ENCODE assay signal across 20 cellular contexts in genomic region chrX:66863721-66864120, GRCh38.
DNase-seq lines count a peak whose midpoint lies in the region; ATAC-seq, FAIRE-seq and TF ChIP-seq lines count a peak whose summit lies in the region.
"Had no signal": no experiment of that assay in that cellular context is flagged by ENCODE, and none has a peak within 500 bp of the region (broad histone marks: within the 10 kb centered on the region; RNA-seq: fewer than 3 reads in every experiment).

No MANE protein-coding gene starts in this region.

- POLR2A ChIA-PET in HepG2 (lab: Yijun Ruan, JAX), result no interaction called here

- no peak overlapping the region for H3K4me3 ChIP-seq in liver (ENCODE audit: low read depth in 1 of 3, low read length in 3 of 3)
- H3K4me3 ChIP-seq in HepG2 (replicated peaks in 1 of 3; ENCODE audit: insufficient read depth in 1 of 3, low read depth in 2 of 3, low read length in 3 of 3), result no peak overlapping the region
- no peak overlapping the region for H3K4me3 ChIP-seq in colonic mucosa
- H3K4me3 ChIP-seq in mucosa of descending colon, result no peak overlapping the region
- H3K4me3 ChIP-seq: A549, GM23248 had no signal

- peaks cover 0 to 3% of the 10 kb centered on the region in 2 donors for H3K9me3 Mint-ChIP-seq in effector memory CD8-positive, alpha-beta T cell

- H3K4me2 ChIP-seq in HepG2 (ENCODE audit: low read depth, low read length), result no peak overlapping the region
- H3K4me2 ChIP-seq: A549 had no signal

- H3K9ac ChIP-seq in liver (ENCODE audit: low read depth in 1 of 2, low read length in 2 of 2), result no peak overlapping the region
- H3K9ac ChIP-seq in HepG2 (ENCODE audit: insufficient read depth, low read depth, low read length), result no peak overlapping the region
- H3K9ac ChIP-seq in colonic mucosa (ENCODE audit: low read depth in 2 of 2, low read length in 2 of 2), result no peak overlapping the region
- H3K9ac ChIP-seq: GM23248 had no signal

- BruUV-seq in HepG2 (replicated peaks; lab: Mats Ljungman, UMichigan), result no TSS peak

- TF ChIP-seq POLR2A in HepG2 (IDR thresholded peaks at IDR 0.05; ENCODE audit: insufficient read depth in 1 of 2, low read depth in 2 of 2, low read length in 2 of 2), result no peak

- DNase-seq in HepG2 (ENCODE audit: low spot score), result no peak
- DNase-seq in colonic mucosa, result peak; percentile 19
- peak in 2 of 3 donors; percentile 20 to 45 for DNase-seq in mucosa of descending colon
- DNase-seq in effector memory CD8-positive, alpha-beta T cell, result no peak
- DNase-seq in NCI-H1930 (lab: John Stamatoyannopoulos, UW), result no peak
- no peak for DNase-seq in GM19240 (ENCODE audit: insufficient read length, low spot score)
- DNase-seq in iPS-NIHi7 (ENCODE audit: extremely low spot score), result no peak
- DNase-seq: Calu3; CD8-positive, alpha-beta T cell; GM23248; MV-4-11; NCI-H1417; NCI-H187 treated with DMSO at 0.1 percent for 48 hours; NCI-H446 treated with DMSO at 0.1 percent for 48 hours; NCI-H69 had no signal

- intact Hi-C loops in HepG2 (cut with micrococcal nuclease; ENCODE audit: unreplicated experiment) (no loop called here), colonic mucosa (cut with DNase I) (no loop called here), mucosa of descending colon (cut with DNase I, micrococcal nuclease) (no loop called here)

- no peak overlapping the region for H2AFZ ChIP-seq in HepG2 (ENCODE audit: low read length)
- H2AFZ ChIP-seq: GM23248 had no signal

- no peak for FAIRE-seq in HepG2 (lab: Jason Lieb, UNC)
- FAIRE-seq: A549, GM12891, GM19239 had no signal

- CTCF ChIA-PET in HepG2 (lab: Yijun Ruan, JAX; ENCODE audit: low intra/inter-chr PET ratio, low total read pairs), result no interaction called here

- 34% methylated on average over 2 of the region's 2 CpGs for WGBS in liver
- 0% methylated on average over 1 of the region's 2 CpGs for WGBS in HepG2 (ENCODE audit: low lambda C conversion rate)

- H3K4me3 Mint-ChIP-seq in effector memory CD8-positive, alpha-beta T cell, result no peak overlapping the region
- H3K4me3 Mint-ChIP-seq: CD8-positive, alpha-beta T cell had no signal

- H3K36me3 Mint-ChIP-seq in effector memory CD8-positive, alpha-beta T cell (ENCODE audit: insufficient read depth), result no peaks in the 10 kb centered on the region
- H3K36me3 Mint-ChIP-seq: CD8-positive, alpha-beta T cell had no signal

- H3K79me2 ChIP-seq in HepG2 (ENCODE audit: insufficient read depth, low read length), result no peaks in the 10 kb centered on the region

- peaks cover 0 to 5% (median 3%) of the 10 kb centered on the region in 4 donors for H3K4me1 ChIP-seq in liver (ENCODE audit: control insufficient read depth in 4 of 4, insufficient read depth in 4 of 4, low read length in 3 of 4)
- H3K4me1 ChIP-seq in HepG2 (ENCODE audit: insufficient read depth, low read length), result no peaks in the 10 kb centered on the region
- no peaks in the 10 kb centered on the region for H3K4me1 ChIP-seq in colonic mucosa
- H3K4me1 ChIP-seq in mucosa of descending colon (ENCODE audit: low read depth), result no peaks in the 10 kb centered on the region
- H3K4me1 ChIP-seq: A549 had no signal

- H3K27ac Mint-ChIP-seq in effector memory CD8-positive, alpha-beta T cell, result no peak overlapping the region
- H3K27ac Mint-ChIP-seq: CD8-positive, alpha-beta T cell had no signal

- H3K27ac ChIP-seq in liver (ENCODE audit: low read depth in 1 of 2, low read length in 2 of 2) (peak overlapping the region in 1 of 2 donors; percentile 59), HepG2 (ENCODE audit: extremely low read length, insufficient read depth, low read length) (no peak overlapping the region), colonic mucosa (no peak overlapping the region)
- H3K27ac ChIP-seq: A549, GM23248 had no signal

- TF ChIP-seq RAD21 in liver (IDR thresholded peaks at IDR 0.05) (peak; percentile 45 to 49), HepG2 (CRISPR knock-in tag; IDR thresholded peaks at IDR 0.05) (no peak)

- in situ Hi-C loops in HepG2 (cut with HindIII; ENCODE audit: extremely low pct_ligation_motif_present, low pct_unique_long_range_greater_than_20kb), result no loop called here

- H3K27me3 ChIP-seq in liver (ENCODE audit: control insufficient read depth in 4 of 4, insufficient read depth in 4 of 4, low read length in 3 of 4), result no peaks in the 10 kb centered on the region
- no peaks in the 10 kb centered on the region for H3K27me3 ChIP-seq in HepG2 (ENCODE audit: control insufficient read depth in 1 of 2, insufficient read depth in 2 of 2, low read length in 2 of 2)
- no peaks in the 10 kb centered on the region for H3K27me3 ChIP-seq in colonic mucosa

- H4K20me1 ChIP-seq in HepG2 (ENCODE audit: insufficient read depth, low read length), result no peaks in the 10 kb centered on the region

- ATAC-seq in HepG2 (no peak), mucosa of descending colon (peak; percentile 62)
- ATAC-seq in effector memory CD8-positive, alpha-beta T cell (replicated peaks), result no peak
- ATAC-seq: A549; CD8-positive, alpha-beta T cell; Panc1 had no signal

- TF ChIP-seq EP300 in HepG2 (IDR thresholded peaks at IDR 0.05; ENCODE audit: low read depth in 2 of 2, low read length in 2 of 2) (no peak), HepG2 (CRISPR knock-in tag; IDR thresholded peaks at IDR 0.05; ENCODE audit: borderline replicate concordance) (no peak)

- TF ChIP-seq CTCF in liver (IDR thresholded peaks at IDR 0.05; ENCODE audit: low read depth, low read length, missing input control), result no peak
- TF ChIP-seq CTCF in HepG2 (CRISPR knock-in tag; IDR thresholded peaks at IDR 0.05), result no peak
- no peak for TF ChIP-seq CTCF in colonic mucosa (IDR thresholded peaks at IDR 0.05)
- no peak for TF ChIP-seq CTCF in mucosa of descending colon (IDR thresholded peaks at IDR 0.05)

- no peaks in the 10 kb centered on the region for H3K36me3 ChIP-seq in liver (ENCODE audit: control insufficient read depth in 4 of 4, insufficient read depth in 3 of 4, low read depth in 1 of 4, low read length in 3 of 4)
- H3K36me3 ChIP-seq in HepG2 (replicated peaks in 1 of 2; ENCODE audit: control insufficient read depth in 1 of 2, insufficient read depth in 2 of 2, low read length in 2 of 2), result no peaks in the 10 kb centered on the region
- no peaks in the 10 kb centered on the region for H3K36me3 ChIP-seq in colonic mucosa
- H3K36me3 ChIP-seq in mucosa of descending colon (ENCODE audit: low read depth), result no peaks in the 10 kb centered on the region

- no peaks in the 10 kb centered on the region for H3K27me3 Mint-ChIP-seq in effector memory CD8-positive, alpha-beta T cell

- no peaks in the 10 kb centered on the region for H3K4me1 Mint-ChIP-seq in effector memory CD8-positive, alpha-beta T cell (ENCODE audit: low read depth in 2 of 2)

- H3K9me3 ChIP-seq in liver (ENCODE audit: control insufficient read depth in 4 of 4, low read length in 3 of 4) (peaks cover 0 to 2% (median 0%) of the 10 kb centered on the region in 4 donors), HepG2 (ENCODE audit: low read length) (peaks cover 32% of the 10 kb centered on the region), colonic mucosa (no peaks in the 10 kb centered on the region), mucosa of descending colon (no peaks in the 10 kb centered on the region)
- H3K9me3 ChIP-seq: A549 had no signal

TF ChIP-seq in liver, 16 proteins besides CTCF, POLR2A, EP300 and RAD21 (continues in another document):
- peak in 1 of 2 donors; percentile 48 for TF ChIP-seq JUND (IDR thresholded peaks at IDR 0.05)
- TF ChIP-seq NR2F2 (IDR thresholded peaks at IDR 0.05), result no peak
- TF ChIP-seq YY1 (IDR thresholded peaks at IDR 0.05), result peak; percentile 62
- TF ChIP-seq ZBTB33 (IDR thresholded peaks at IDR 0.05), result peak; percentile 60
- no peak for TF ChIP-seq GABPA (IDR thresholded peaks at IDR 0.05 in 1 of 2, conservative IDR thresholded peaks at IDR 0.05 in 1 of 2)

TF ChIP-seq in HepG2, 621 proteins besides CTCF, POLR2A, EP300 and RAD21 (continues in another document):
- TF ChIP-seq SCMH1 (CRISPR knock-in tag; IDR thresholded peaks at IDR 0.05; ENCODE audit: borderline replicate concordance) (no peak), MAFG (CRISPR knock-in tag; IDR thresholded peaks at IDR 0.05) (no peak), SOX13 (IDR thresholded peaks at IDR 0.05) (no peak), SOX13 (CRISPR knock-in tag; conservative IDR thresholded peaks at IDR 0.05 in 1 of 2, IDR thresholded peaks at IDR 0.05 in 1 of 2) (no peak), ZNF510 (CRISPR knock-in tag; IDR thresholded peaks at IDR 0.05; ENCODE audit: low read depth) (no peak)

Comparison
In these comparisons a context has a peak if more than half of its experiments do, and no peak if none do; other contexts are left out.
1. DNase-seq: peak in colonic mucosa (single experiment) and mucosa of descending colon (2 of 3); none in HepG2 (single experiment), effector memory CD8-positive, alpha-beta T cell (0 of 3), NCI-H1930 (0 of 2), GM19240 (single experiment) and iPS-NIHi7 (single experiment).